Comparison of ENCODE assay signal across 19 cellular contexts in the genomic region with DNA sequence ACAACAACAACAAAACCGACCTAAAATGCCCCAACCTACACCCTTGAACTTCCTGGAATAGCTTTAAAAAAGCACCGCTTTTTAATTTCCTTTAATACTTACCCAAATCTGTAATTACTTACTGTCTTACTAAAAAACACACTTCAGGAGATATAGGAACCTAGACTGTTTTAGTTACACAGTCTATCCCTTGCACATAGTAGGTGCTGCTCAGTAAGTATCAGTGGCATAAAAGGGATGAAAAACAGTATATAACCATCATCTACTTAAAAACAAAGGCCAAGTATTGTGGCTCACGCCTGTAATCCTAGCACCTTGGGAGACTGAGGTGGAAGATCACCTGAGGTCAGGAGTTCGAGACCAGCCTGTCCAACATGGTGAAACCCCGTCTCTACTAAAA.
"Had no signal": no experiment of that assay in that cellular context is flagged by ENCODE, and none has a peak within 500 bp of the region (broad histone marks: within the 10 kb centered on the region; RNA-seq: fewer than 3 reads in every experiment).

No MANE protein-coding gene starts in this region.

- H3K9me3 Mint-ChIP-seq: activated naive CD8-positive, alpha-beta T cell treated with anti-CD3 and anti-CD28 coated beads, Interleukin-2, amount 10 ng/mL, durations not matched to agents 7 days and 5 days; activated T-cell treated with anti-CD3 and anti-CD28 coated beads, Interleukin-2, amount 50 U/mL, for 4 hours; brain; natural killer cell; T-cell; type B pancreatic cell had no signal

- H3K27ac ChIP-seq: dorsolateral prefrontal cortex, parathyroid adenoma, stomach had no signal

- H3K4me2 ChIP-seq: smooth muscle cell had no signal

- DNase-seq: activated CD4-positive, alpha-beta T cell treated with anti-CD3 and anti-CD28 coated beads, Interleukin-2, amount 50 U/mL, for 48 hours; activated effector memory CD4-positive, alpha-beta T cell treated with anti-CD3 and anti-CD28 coated beads, Interleukin-2, amount 50 U/mL, for 16 hours; activated naive CD8-positive, alpha-beta T cell treated with anti-CD3 and anti-CD28 coated beads, Interleukin-2, amount 10 ng/mL, durations not matched to agents 7 days and 5 days; activated T-cell treated with anti-CD3 and anti-CD28 coated beads, Interleukin-2, amount 50 U/mL, for 4 hours; central memory CD4-positive, alpha-beta T cell; dorsolateral prefrontal cortex; erythroblast; foreskin melanocyte; glutamatergic neuron; hippocampal formation; natural killer cell; stimulated activated CD4-positive, alpha-beta T cell treated with anti-CD3 and anti-CD28 coated beads, Interleukin-4, amount 100 ng/mL, for 1 hour; stomach; T-cell had no signal

- H3K4me3 ChIP-seq: dorsolateral prefrontal cortex, lung, smooth muscle cell, stomach had no signal

- H3K27me3 ChIP-seq: dorsolateral prefrontal cortex, stomach had no signal

- H3K9me3 ChIP-seq: stomach had no signal

- H3K4me3 Mint-ChIP-seq: activated naive CD8-positive, alpha-beta T cell treated with anti-CD3 and anti-CD28 coated beads, Interleukin-2, amount 10 ng/mL, durations not matched to agents 7 days and 5 days; activated T-cell treated with anti-CD3 and anti-CD28 coated beads, Interleukin-2, amount 50 U/mL, for 4 hours; brain; T-cell; type B pancreatic cell had no signal

- H3K4me1 ChIP-seq: parathyroid adenoma had no signal

- H3K27me3 Mint-ChIP-seq: activated naive CD8-positive, alpha-beta T cell treated with anti-CD3 and anti-CD28 coated beads, Interleukin-2, amount 10 ng/mL, durations not matched to agents 7 days and 5 days; T-cell; type B pancreatic cell had no signal

- H3K27ac Mint-ChIP-seq: activated naive CD8-positive, alpha-beta T cell treated with anti-CD3 and anti-CD28 coated beads, Interleukin-2, amount 10 ng/mL, durations not matched to agents 7 days and 5 days; type B pancreatic cell had no signal

- H3K9ac ChIP-seq: parathyroid adenoma had no signal
